In genomic region chr6:42148058-42148457, GRCh38 we compare ENCODE assay signal across 1 cellular context.
TF ChIP-seq lines count a peak whose summit lies in the region.

No MANE protein-coding gene starts in this region.

TF ChIP-seq in HepG2, 621 proteins besides CTCF, POLR2A, EP300 and RAD21:
- TF ChIP-seq ZBTB1 (CRISPR knock-in tag; IDR thresholded peaks at IDR 0.05; ENCODE audit: borderline replicate concordance) = no peak
- no peak for TF ChIP-seq SP5 (CRISPR knock-in tag; IDR thresholded peaks at IDR 0.05; ENCODE audit: borderline replicate concordance, low read depth)
- TF ChIP-seq ZFP82 (CRISPR knock-in tag; IDR thresholded peaks at IDR 0.05; ENCODE audit: borderline replicate concordance) = no peak
- TF ChIP-seq ZNF468 (CRISPR knock-in tag; IDR thresholded peaks at IDR 0.05) = no peak
- TF ChIP-seq SUZ12 (IDR thresholded peaks at IDR 0.05; ENCODE audit: low read depth, low read length) = no peak
- no peak for TF ChIP-seq CENPBD1 (CRISPR knock-in tag; IDR thresholded peaks at IDR 0.05; ENCODE audit: borderline replicate concordance, low read depth)
- TF ChIP-seq ZNF451 (CRISPR knock-in tag; IDR thresholded peaks at IDR 0.05) = no peak
- TF ChIP-seq SRSF9 (IDR thresholded peaks at IDR 0.05; ENCODE audit: borderline replicate concordance, insufficient read depth, low read depth, low read length, poor library complexity, severe bottlenecking) = no peak
- TF ChIP-seq BCL6 (CRISPR knock-in tag; IDR thresholded peaks at IDR 0.05) = no peak
- TF ChIP-seq AKNA (CRISPR knock-in tag; IDR thresholded peaks at IDR 0.05; ENCODE audit: borderline replicate concordance) = no peak
- TF ChIP-seq ZNF430 (CRISPR knock-in tag; IDR thresholded peaks at IDR 0.05) = no peak
